Comparison of ENCODE assay signal across 9 cellular contexts in the genomic region with DNA sequence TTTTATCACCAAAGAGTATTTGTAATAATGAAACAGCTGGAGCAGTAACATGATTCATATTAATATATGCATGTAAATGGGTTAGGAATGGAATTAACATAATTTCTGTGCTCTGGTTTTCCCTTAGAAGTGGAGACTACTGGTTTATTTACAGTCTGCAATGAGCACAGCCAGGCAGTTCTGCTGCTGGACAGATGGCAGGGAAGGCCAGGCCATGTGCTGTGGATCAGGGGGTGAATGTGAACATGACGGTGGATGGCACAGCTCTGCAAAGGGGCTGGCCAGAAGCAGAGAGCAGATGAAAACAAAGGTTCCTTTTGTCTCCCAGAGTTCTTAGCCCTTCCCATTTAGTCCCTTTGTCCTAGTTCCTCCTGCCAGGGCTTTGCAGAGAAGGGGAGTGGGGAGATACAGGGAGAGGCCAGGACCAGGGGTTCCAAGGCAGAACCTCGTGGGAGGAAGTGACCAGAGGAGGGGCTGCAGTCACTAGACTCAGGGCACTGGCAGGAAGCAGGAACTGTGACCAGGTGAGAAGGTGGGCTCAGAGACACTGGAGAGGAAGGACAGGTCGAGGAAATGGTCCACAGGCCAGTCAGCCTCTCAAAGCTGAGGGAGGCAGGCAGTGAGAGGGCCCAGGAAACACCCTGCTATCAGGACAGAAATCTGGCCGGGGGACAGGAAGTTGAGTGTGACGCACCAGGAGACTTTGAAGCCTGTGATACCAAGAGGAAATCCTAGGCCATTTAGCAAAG.
DNase-seq lines count a peak whose midpoint lies in the region; ATAC-seq lines count a peak whose summit lies in the region.
"Had no signal": no experiment of that assay in that cellular context is flagged by ENCODE, and none has a peak within 500 bp of the region (broad histone marks: within the 10 kb centered on the region; RNA-seq: fewer than 3 reads in every experiment).

No MANE protein-coding gene starts in this region.

- peak; percentile 89 for ATAC-seq in sciatic nerve

- intact Hi-C loops in sciatic nerve (cut with DNase I): no loop called here

- DNase-seq in DMS79 treated with DMSO at 0.1 percent for 48 hours (lab: John Stamatoyannopoulos, UW) (peak; percentile 47), DMS79 (lab: John Stamatoyannopoulos, UW) (no peak), NCI-H82 (lab: John Stamatoyannopoulos, UW) (peak; percentile 87), epidermal melanocyte (ENCODE audit: insufficient read length, low spot score) (peak; percentile 60), sciatic nerve (ENCODE audit: low spot score) (no peak), NCI-H226 (no peak), kidney tubule cell (ENCODE audit: low spot score) (no peak), AG20443 (ENCODE audit: low spot score) (no peak)
- DNase-seq: 8988T had no signal

Comparison
In these comparisons a context has a peak if more than half of its experiments do, and no peak if none do; other contexts are left out.
1. DNase-seq: peak in DMS79 treated with DMSO at 0.1 percent for 48 hours (single experiment), NCI-H82 (single experiment) and epidermal melanocyte (single experiment); none in DMS79 (single experiment), sciatic nerve (single experiment), NCI-H226 (single experiment), kidney tubule cell (single experiment) and AG20443 (single experiment).